In genomic region chr18:42486296-42486695, GRCh38 we compare ENCODE assay signal across 21 cellular contexts.
"Had no signal": no experiment of that assay in that cellular context is flagged by ENCODE, and none has a peak within 500 bp of the region (broad histone marks: within the 10 kb centered on the region; RNA-seq: fewer than 3 reads in every experiment).

No MANE protein-coding gene starts in this region.

- H3K27me3 Mint-ChIP-seq: IgD-negative memory B cell had no signal

- H3K27ac ChIP-seq: KMS-11, SJCRH30 had no signal

- H3K9me3 ChIP-seq: SJCRH30 had no signal

- H3K27ac Mint-ChIP-seq: IgD-negative memory B cell had no signal

- H3K36me3 Mint-ChIP-seq: IgD-negative memory B cell had no signal

- H3K4me3 ChIP-seq: K562, SJCRH30 had no signal

- DNase-seq: Kasumi-1, MM.1S, NCI-H1092 treated with DMSO at 0.1 percent for 48 hours, NCI-H1436, NCI-H187, NCI-H2029, NCI-H2081 treated with DMSO at 0.1 percent for 48 hours, NCI-H2171, NCI-H226, NCI-H446, NCI-H510A, NCI-H524 treated with DMSO at 0.1 percent for 48 hours, NCI-H69, NCI-H774, SHP77 treated with DMSO at 0.1 percent for 48 hours, SJCRH30 had no signal

- ATAC-seq: HepG2, K562, Right ventricle myocardium inferior had no signal

- FAIRE-seq: HepG2, K562 had no signal

- H3K4me1 Mint-ChIP-seq: IgD-negative memory B cell had no signal

- H3K9ac ChIP-seq: KMS-11 had no signal

- H3K4me1 ChIP-seq: SJCRH30 had no signal

- H3K4me3 Mint-ChIP-seq: IgD-negative memory B cell had no signal

- H3K36me3 ChIP-seq: SJCRH30 had no signal
